Comparison of ENCODE assay signal across 10 cellular contexts in the genomic region with DNA sequence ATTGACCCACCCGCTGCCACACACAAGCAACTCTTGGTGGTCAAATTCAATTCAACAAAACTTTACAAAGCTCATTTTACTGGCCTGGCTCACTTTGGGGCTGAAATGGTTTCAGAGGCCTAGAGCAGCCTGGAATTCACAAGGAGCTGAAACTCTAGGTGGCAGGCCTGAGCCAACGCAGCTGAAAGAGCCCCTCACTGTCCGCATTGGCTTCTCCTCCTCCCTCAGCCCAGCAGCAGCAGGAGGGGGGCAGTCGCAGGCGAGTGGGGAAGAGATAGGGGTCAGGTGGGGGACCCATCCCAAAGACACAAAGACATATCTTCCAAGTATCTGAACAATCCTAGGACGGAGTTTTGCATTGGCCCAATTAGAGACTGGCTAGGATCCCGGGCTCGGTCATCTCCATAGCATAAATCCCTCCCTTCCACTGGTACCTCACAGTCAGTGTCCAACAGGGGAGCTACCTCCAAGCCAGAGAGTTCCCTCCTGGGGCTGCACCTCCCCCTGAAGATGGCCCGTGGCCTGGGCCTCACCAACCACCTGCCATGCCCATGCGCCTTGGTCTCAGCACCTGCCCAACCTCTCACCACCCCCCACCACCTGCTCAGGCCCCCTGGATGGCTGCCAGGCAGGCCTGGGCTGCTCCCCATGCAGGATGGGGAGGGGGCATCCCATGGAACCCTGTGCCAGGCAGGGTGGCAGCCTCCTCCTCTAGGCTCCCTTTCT.
DNase-seq lines count a peak whose midpoint lies in the region; ATAC-seq, FAIRE-seq and TF ChIP-seq lines count a peak whose summit lies in the region.
"Had no signal": no experiment of that assay in that cellular context is flagged by ENCODE, and none has a peak within 500 bp of the region (broad histone marks: within the 10 kb centered on the region; RNA-seq: fewer than 3 reads in every experiment).

No MANE protein-coding gene starts in this region.

- ATAC-seq in activated T-cell treated with anti-CD3 and anti-CD28 coated beads, Interleukin-2, amount 50 U/mL, for 72 hours (replicated peaks in 1 of 2): no peak
- ATAC-seq in HG03097 (IDR thresholded peaks at IDR 0.05; ENCODE audit: low FRiP score, unreplicated experiment): no peak
- ATAC-seq: stimulated activated effector memory CD8-positive, alpha-beta T cell treated with anti-CD3 and anti-CD28 coated beads, Interleukin-12 subunit alpha, Interleukin-12 subunit beta, amount 100 ng/mL, for 72 hours had no signal

- H3K4me3 Mint-ChIP-seq in astrocyte (ENCODE audit: unreplicated experiment): no peak overlapping the region
- no peak overlapping the region for H3K4me3 Mint-ChIP-seq in activated T-cell treated with anti-CD3 and anti-CD28 coated beads, Interleukin-2, amount 50 U/mL, for 72 hours
- H3K4me3 Mint-ChIP-seq: activated naive CD8-positive, alpha-beta T cell treated with anti-CD3 and anti-CD28 coated beads, Interleukin-2, amount 10 ng/mL, durations not matched to agents 7 days and 5 days; stimulated activated effector memory CD8-positive, alpha-beta T cell treated with anti-CD3 and anti-CD28 coated beads, Interleukin-12 subunit alpha, Interleukin-12 subunit beta, amount 100 ng/mL, for 72 hours had no signal

- no peak for FAIRE-seq in astrocyte (lab: Jason Lieb, UNC)
- no peak for FAIRE-seq in urothelium cell line (lab: Jason Lieb, UNC)

- H3K27ac ChIP-seq in astrocyte (ENCODE audit: low read depth, low read length): no peak overlapping the region

- no peak overlapping the region for H3K4me2 ChIP-seq in astrocyte (ENCODE audit: low read length)

- no peaks in the 10 kb centered on the region for H3K4me1 ChIP-seq in astrocyte (ENCODE audit: insufficient read depth, low read length)

- H3K36me3 ChIP-seq in astrocyte (ENCODE audit: insufficient read depth, low read length): no peaks in the 10 kb centered on the region

- no peaks in the 10 kb centered on the region for H3K27me3 ChIP-seq in astrocyte (ENCODE audit: insufficient read depth, low read length)

- H3K4me1 Mint-ChIP-seq in astrocyte (ENCODE audit: low read depth, unreplicated experiment): peaks cover 14% of the 10 kb centered on the region
- peaks cover 7% of the 10 kb centered on the region for H3K4me1 Mint-ChIP-seq in activated T-cell treated with anti-CD3 and anti-CD28 coated beads, Interleukin-2, amount 50 U/mL, for 72 hours (ENCODE audit: low read depth)

- no peak overlapping the region for H3K9ac ChIP-seq in astrocyte (ENCODE audit: low read length)

- DNase-seq in COLO668 (lab: John Stamatoyannopoulos, UW; ENCODE audit: unreplicated experiment) (peak; percentile 74), HT1080 (ENCODE audit: low read depth) (peak; percentile 20), astrocyte (ENCODE audit: low read depth) (no peak), left kidney (ENCODE audit: low read depth, low spot score) (peak; percentile 55), NCI-H524 treated with DMSO at 0.1 percent for 48 hours (lab: John Stamatoyannopoulos, UW) (no peak), urothelium cell line (ENCODE audit: low spot score) (no peak)
- no peak for DNase-seq in activated T-cell treated with anti-CD3 and anti-CD28 coated beads, Interleukin-2, amount 50 U/mL, for 72 hours
- DNase-seq: activated naive CD8-positive, alpha-beta T cell treated with anti-CD3 and anti-CD28 coated beads, Interleukin-2, amount 10 ng/mL, durations not matched to agents 7 days and 5 days had no signal

- TF ChIP-seq CTCF in astrocyte (IDR thresholded peaks at IDR 0.05; ENCODE audit: insufficient read depth, low read depth, low read length): peak; percentile 8

- no peaks in the 10 kb centered on the region for H4K20me1 ChIP-seq in astrocyte (ENCODE audit: insufficient read depth, low read length)

- no peak overlapping the region for H3K27ac Mint-ChIP-seq in astrocyte (ENCODE audit: unreplicated experiment)
- no peak overlapping the region for H3K27ac Mint-ChIP-seq in activated T-cell treated with anti-CD3 and anti-CD28 coated beads, Interleukin-2, amount 50 U/mL, for 72 hours
- H3K27ac Mint-ChIP-seq: activated naive CD8-positive, alpha-beta T cell treated with anti-CD3 and anti-CD28 coated beads, Interleukin-2, amount 10 ng/mL, durations not matched to agents 7 days and 5 days; stimulated activated effector memory CD8-positive, alpha-beta T cell treated with anti-CD3 and anti-CD28 coated beads, Interleukin-12 subunit alpha, Interleukin-12 subunit beta, amount 100 ng/mL, for 72 hours had no signal

- no peaks in the 10 kb centered on the region for H3K9me3 ChIP-seq in astrocyte (ENCODE audit: insufficient read depth, low read depth, low read length)

- H3K27me3 Mint-ChIP-seq in astrocyte (ENCODE audit: low read depth, unreplicated experiment): peaks cover 7% of the 10 kb centered on the region
- H3K27me3 Mint-ChIP-seq in activated T-cell treated with anti-CD3 and anti-CD28 coated beads, Interleukin-2, amount 50 U/mL, for 72 hours (ENCODE audit: low read depth): no peaks in the 10 kb centered on the region

- no peaks in the 10 kb centered on the region for H3K9me3 Mint-ChIP-seq in astrocyte (ENCODE audit: unreplicated experiment)
- H3K9me3 Mint-ChIP-seq in activated T-cell treated with anti-CD3 and anti-CD28 coated beads, Interleukin-2, amount 50 U/mL, for 72 hours: no peaks in the 10 kb centered on the region
- H3K9me3 Mint-ChIP-seq: activated naive CD8-positive, alpha-beta T cell treated with anti-CD3 and anti-CD28 coated beads, Interleukin-2, amount 10 ng/mL, durations not matched to agents 7 days and 5 days; stimulated activated effector memory CD8-positive, alpha-beta T cell treated with anti-CD3 and anti-CD28 coated beads, Interleukin-12 subunit alpha, Interleukin-12 subunit beta, amount 100 ng/mL, for 72 hours had no signal

- no peak overlapping the region for H3K4me3 ChIP-seq in astrocyte (ENCODE audit: insufficient read depth, low read depth, low read length)

- peaks cover 1% of the 10 kb centered on the region for H3K36me3 Mint-ChIP-seq in astrocyte (ENCODE audit: low read depth, unreplicated experiment)
- H3K36me3 Mint-ChIP-seq in activated T-cell treated with anti-CD3 and anti-CD28 coated beads, Interleukin-2, amount 50 U/mL, for 72 hours (ENCODE audit: insufficient read depth in 2 of 2): no peaks in the 10 kb centered on the region
- H3K36me3 Mint-ChIP-seq: activated naive CD8-positive, alpha-beta T cell treated with anti-CD3 and anti-CD28 coated beads, Interleukin-2, amount 10 ng/mL, durations not matched to agents 7 days and 5 days; stimulated activated effector memory CD8-positive, alpha-beta T cell treated with anti-CD3 and anti-CD28 coated beads, Interleukin-12 subunit alpha, Interleukin-12 subunit beta, amount 100 ng/mL, for 72 hours had no signal

- no peaks in the 10 kb centered on the region for H3K79me2 ChIP-seq in astrocyte (ENCODE audit: insufficient read depth, low read length)

- H2AFZ ChIP-seq in astrocyte (ENCODE audit: low read depth, low read length): no peak overlapping the region

Comparison
In these comparisons a context has a peak if more than half of its experiments do, and no peak if none do; other contexts are left out.
1. DNase-seq: peak in COLO668 (single experiment), HT1080 (single experiment) and left kidney (single experiment); none in astrocyte (single experiment), activated T-cell treated with anti-CD3 and anti-CD28 coated beads, Interleukin-2, amount 50 U/mL, for 72 hours (0 of 2), NCI-H524 treated with DMSO at 0.1 percent for 48 hours (single experiment) and urothelium cell line (single experiment).